Comparison of ENCODE assay signal across 12 cellular contexts in genomic region chr2:241008711-241009121, GRCh38. TPM values are rescaled to one million over a fixed set of nuclear protein-coding genes. Genes with fewer than 3 reads are reported as not detected.
DNase-seq lines count a peak whose midpoint lies in the region; TF ChIP-seq lines count a peak whose summit lies in the region.
"Had no signal": no experiment of that assay in that cellular context is flagged by ENCODE, and none has a peak within 500 bp of the region (broad histone marks: within the 10 kb centered on the region; RNA-seq: fewer than 3 reads in every experiment).

No MANE protein-coding gene starts in this region.

- H3K4me2 ChIP-seq in BLaER1 treated with 17β-estradiol and CSF1 and Interleukin-3, amounts not matched to agents 10 nM and 100 nM = peak overlapping the region in 9 of 11 experiments; percentile 66 to 93 (median 85); a peak in 17 of 22 replicates
- no peak overlapping the region for H3K4me2 ChIP-seq in neural progenitor cell

- no peak overlapping the region for H3K4me3 Mint-ChIP-seq in activated naive CD8-positive, alpha-beta T cell treated with anti-CD3 and anti-CD28 coated beads for 36 hours
- peak overlapping the region; percentile 55 for H3K4me3 Mint-ChIP-seq in neural progenitor cell

- no peak overlapping the region for H2AFZ ChIP-seq in neural progenitor cell (replicated peaks)

- no peaks in the 10 kb centered on the region for H3F3A ChIP-seq in neural progenitor cell (ENCODE audit: low read depth)

- H3K4me1 Mint-ChIP-seq in activated naive CD8-positive, alpha-beta T cell treated with anti-CD3 and anti-CD28 coated beads for 36 hours = peaks cover 37% of the 10 kb centered on the region
- H3K4me1 Mint-ChIP-seq in neural progenitor cell = peaks cover 14% of the 10 kb centered on the region

- peaks cover 0 to 21% (median 0%) of the 10 kb centered on the region in 11 experiments; a peak in 6 of 22 replicates for H3K27me3 ChIP-seq in BLaER1 treated with 17β-estradiol and CSF1 and Interleukin-3, amounts not matched to agents 10 nM and 100 nM
- H3K27me3 ChIP-seq in H7 (ENCODE audit: control insufficient read depth, insufficient read depth, low read length) (no peaks in the 10 kb centered on the region), neural progenitor cell (no peaks in the 10 kb centered on the region)
- H3K27me3 ChIP-seq: adrenal gland had no signal

- DNase-seq in H7 = peak; percentile 50
- no peak for DNase-seq in activated naive CD8-positive, alpha-beta T cell treated with anti-CD3 and anti-CD28 coated beads for 36 hours
- no peak for DNase-seq in neural progenitor cell (ENCODE audit: low spot score)
- DNase-seq in activated CD4-positive, CD25-positive, alpha-beta regulatory T cell (lab: John Stamatoyannopoulos, UW) = no peak
- no peak for DNase-seq in H4 (ENCODE audit: low spot score)
- DNase-seq in GF-D8 (lab: John Stamatoyannopoulos, UW) = no peak
- DNase-seq in caudate nucleus (lab: John Stamatoyannopoulos, UW) = no peak
- DNase-seq: dermis blood vessel endothelial cell; NCI-H2171 treated with DMSO at 0.1 percent for 48 hours; stimulated activated naive CD4-positive, alpha-beta T cell had no signal

- no peaks in the 10 kb centered on the region for H3K79me2 ChIP-seq in neural progenitor cell (ENCODE audit: low read depth)

- peaks cover 22 to 26% (median 24%) of the 10 kb centered on the region in 11 experiments for H3K9me3 ChIP-seq in BLaER1 treated with 17β-estradiol and CSF1 and Interleukin-3, amounts not matched to agents 10 nM and 100 nM (replicated peaks in 1 of 11)
- H3K9me3 ChIP-seq in neural progenitor cell (ENCODE audit: low read depth) = no peaks in the 10 kb centered on the region

- no peak overlapping the region for H3K4me3 ChIP-seq in BLaER1 treated with 17β-estradiol and CSF1 and Interleukin-3, amounts not matched to agents 10 nM and 100 nM
- H3K4me3 ChIP-seq in H7 (ENCODE audit: insufficient read depth, low read depth, low read length) (no peak overlapping the region), neural progenitor cell (no peak overlapping the region)
- H3K4me3 ChIP-seq: adrenal gland had no signal

- no peak for TF ChIP-seq CTCF in neural progenitor cell (IDR thresholded peaks at IDR 0.05)

- peaks cover 0 to 3% (median 2%) of the 10 kb centered on the region in 11 experiments; a peak in 4 of 22 replicates for H3K36me3 ChIP-seq in BLaER1 treated with 17β-estradiol and CSF1 and Interleukin-3, amounts not matched to agents 10 nM and 100 nM
- H3K36me3 ChIP-seq in H7 (replicated peaks; ENCODE audit: control insufficient read depth, insufficient read depth, low read length) = no peaks in the 10 kb centered on the region
- no peaks in the 10 kb centered on the region for H3K36me3 ChIP-seq in neural progenitor cell
- H3K36me3 ChIP-seq: adrenal gland had no signal

- H3K36me3 Mint-ChIP-seq in activated naive CD8-positive, alpha-beta T cell treated with anti-CD3 and anti-CD28 coated beads for 36 hours = peaks cover 15% of the 10 kb centered on the region
- H3K36me3 Mint-ChIP-seq in neural progenitor cell = no peaks in the 10 kb centered on the region

- H4K20me1 ChIP-seq in BLaER1 treated with 17β-estradiol and CSF1 and Interleukin-3, amounts not matched to agents 10 nM and 100 nM = no peaks in the 10 kb centered on the region
- no peaks in the 10 kb centered on the region for H4K20me1 ChIP-seq in neural progenitor cell (ENCODE audit: low read depth)

- H3K9ac ChIP-seq in BLaER1 treated with 17β-estradiol and CSF1 and Interleukin-3, amounts not matched to agents 10 nM and 100 nM = peak overlapping the region in 1 of 11 experiments; percentile 71; a peak in 1 of 22 replicates
- no peak overlapping the region for H3K9ac ChIP-seq in neural progenitor cell

- peak overlapping the region; percentile 82 for H3K27ac Mint-ChIP-seq in activated naive CD8-positive, alpha-beta T cell treated with anti-CD3 and anti-CD28 coated beads for 36 hours
- H3K27ac Mint-ChIP-seq in neural progenitor cell = no peak overlapping the region

- no peak overlapping the region for H3K27ac ChIP-seq in BLaER1 treated with 17β-estradiol and CSF1 and Interleukin-3, amounts not matched to agents 10 nM and 100 nM
- no peak overlapping the region for H3K27ac ChIP-seq in neural progenitor cell
- H3K27ac ChIP-seq in caudate nucleus (ENCODE audit: low read depth, low read length) = no peak overlapping the region

- H3K9me3 Mint-ChIP-seq in activated naive CD8-positive, alpha-beta T cell treated with anti-CD3 and anti-CD28 coated beads for 36 hours = peaks cover 16% of the 10 kb centered on the region
- peaks cover 18% of the 10 kb centered on the region for H3K9me3 Mint-ChIP-seq in neural progenitor cell

- no peaks in the 10 kb centered on the region for H3K27me3 Mint-ChIP-seq in activated naive CD8-positive, alpha-beta T cell treated with anti-CD3 and anti-CD28 coated beads for 36 hours
- H3K27me3 Mint-ChIP-seq in neural progenitor cell (ENCODE audit: insufficient read depth, low read depth) = peaks cover 7% of the 10 kb centered on the region

- H3K4me1 ChIP-seq in BLaER1 treated with 17β-estradiol and CSF1 and Interleukin-3, amounts not matched to agents 10 nM and 100 nM = peaks cover 14 to 61% (median 54%) of the 10 kb centered on the region in 10 experiments; a peak in 18 of 20 replicates
- H3K4me1 ChIP-seq in neural progenitor cell = peaks cover 9% of the 10 kb centered on the region

RNA-seq across cellular contexts. Expression of gene SNED1, which starts 10.3 kb away (rescaled TPM):
- total RNA-seq in H7 (2014; rRNA removed; shearing (Covaris generic)) = 0.52 and 1.1 TPM in 2 replicates
- total RNA-seq in activated naive CD8-positive, alpha-beta T cell treated with anti-CD3 and anti-CD28 coated beads for 36 hours = 1 to 10 TPM in 1 of 2 experiments, under 1 TPM in 1; 0.91 to 1.0 TPM
- 0.11 and 0.31 TPM in 2 replicates for total RNA-seq in neural progenitor cell (ENCODE audit: low replicate concordance)
- total RNA-seq in H4 (2014; rRNA removed; shearing (Covaris generic)) = 1.7 and 2.6 TPM in 2 replicates
